31 cellular contexts compared by ENCODE assay signal in the genomic region with DNA sequence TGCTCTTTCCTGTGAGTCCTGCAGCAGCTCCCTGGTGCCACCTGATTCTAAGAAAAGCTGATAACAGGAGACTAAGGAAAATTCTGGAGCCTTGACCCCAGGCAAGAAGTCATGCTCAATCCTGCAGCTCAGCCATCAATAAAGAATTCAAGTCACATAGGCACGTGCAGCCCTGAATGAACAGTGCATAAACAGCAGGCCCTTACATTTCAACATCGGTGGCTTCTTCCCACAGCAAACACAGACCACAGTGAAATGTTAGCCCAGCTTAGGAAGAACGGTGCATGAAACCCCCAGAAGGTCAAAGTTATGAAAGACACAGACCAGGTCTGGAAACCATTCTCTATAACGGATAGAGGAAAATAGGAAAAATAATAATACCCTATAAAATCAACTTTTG. TPM values are rescaled to one million over a fixed set of nuclear protein-coding genes. Genes with fewer than 3 reads are reported as not detected.
DNase-seq lines count a peak whose midpoint lies in the region; ATAC-seq and TF ChIP-seq lines count a peak whose summit lies in the region.
"Had no signal": no experiment of that assay in that cellular context is flagged by ENCODE, and none has a peak within 500 bp of the region (broad histone marks: within the 10 kb centered on the region; RNA-seq: fewer than 3 reads in every experiment).

No MANE protein-coding gene starts in this region.

- peaks cover 0 to 24% (median 11%) of the 10 kb centered on the region in 12 donors for H3K4me1 ChIP-seq in heart left ventricle
- H3K4me1 ChIP-seq: Peyer's patch had no signal

- H3K4me1 Mint-ChIP-seq in chondrocyte (ENCODE audit: low read depth), result peaks cover 2% of the 10 kb centered on the region
- no peaks in the 10 kb centered on the region for H3K4me1 Mint-ChIP-seq in progenitor cell of endocrine pancreas (ENCODE audit: low read depth)
- H3K4me1 Mint-ChIP-seq: activated T-helper 17 cell treated with anti-CD3 and anti-CD28 coated beads, Interleukin-2, amount 50 U/mL, for 72 hours; brain; nephron had no signal

- no peak for TF ChIP-seq CTCF in heart left ventricle (IDR thresholded peaks at IDR 0.05)
- no peak for TF ChIP-seq CTCF in chondrocyte (IDR thresholded peaks at IDR 0.05)
- TF ChIP-seq CTCF in progenitor cell of endocrine pancreas (IDR thresholded peaks at IDR 0.05; ENCODE audit: unreplicated experiment), result no peak

- TF ChIP-seq POLR2A in heart left ventricle (IDR thresholded peaks at IDR 0.05) (no peak), erythroblast (IDR thresholded peaks at IDR 0.05; ENCODE audit: low read length) (no peak)

- H3K27me3 Mint-ChIP-seq in chondrocyte (ENCODE audit: low read depth) (no peaks in the 10 kb centered on the region), progenitor cell of endocrine pancreas (no peaks in the 10 kb centered on the region)
- H3K27me3 Mint-ChIP-seq: activated CD8-positive, alpha-beta T cell treated with anti-CD3 and anti-CD28 coated beads for 36 hours; activated T-helper 17 cell treated with anti-CD3 and anti-CD28 coated beads, Interleukin-2, amount 50 U/mL, for 72 hours; brain; CD4-positive, CD25-positive, alpha-beta regulatory T cell; stimulated activated naive CD8-positive, alpha-beta T cell treated with anti-CD3 and anti-CD28 coated beads, Interleukin-15, amount 100 ng/mL, for 72 hours had no signal

- intact Hi-C loops in heart left ventricle (cut with DNase I) (no loop called here), left ventricle myocardium superior (cut with micrococcal nuclease) (no loop called here)

- no peaks in the 10 kb centered on the region for H3K27me3 ChIP-seq in heart left ventricle
- H3K27me3 ChIP-seq: ovary, Peyer's patch had no signal

- H3K27ac Mint-ChIP-seq in chondrocyte (ENCODE audit: unreplicated experiment) (peak overlapping the region; percentile 32), progenitor cell of endocrine pancreas (no peak overlapping the region)
- H3K27ac Mint-ChIP-seq: activated CD8-positive, alpha-beta T cell treated with anti-CD3 and anti-CD28 coated beads for 36 hours; activated T-helper 17 cell treated with anti-CD3 and anti-CD28 coated beads, Interleukin-2, amount 50 U/mL, for 72 hours; nephron had no signal

- H3K27ac ChIP-seq in heart left ventricle (peak overlapping the region; percentile 4 to 77 (median 62)), temporal lobe (ENCODE audit: low read depth, low read length) (peak overlapping the region; percentile 87)
- H3K27ac ChIP-seq: GM23248, ovary, Peyer's patch had no signal

- 77 to 92% (median 80%) methylated on average over 4 of the region's 4 CpGs for WGBS in heart left ventricle, 4 donors

- peaks cover 3 to 94% (median 81%) of the 10 kb centered on the region in 9 donors for H3K36me3 ChIP-seq in heart left ventricle
- H3K36me3 ChIP-seq: ovary had no signal

- H3K4me3 Mint-ChIP-seq in chondrocyte (ENCODE audit: unreplicated experiment) (no peak overlapping the region), progenitor cell of endocrine pancreas (ENCODE audit: low read depth) (no peak overlapping the region)
- H3K4me3 Mint-ChIP-seq: activated CD8-positive, alpha-beta T cell treated with anti-CD3 and anti-CD28 coated beads for 36 hours; activated T-helper 17 cell treated with anti-CD3 and anti-CD28 coated beads, Interleukin-2, amount 50 U/mL, for 72 hours; brain; CD4-positive, CD25-positive, alpha-beta regulatory T cell; nephron; stimulated activated naive CD8-positive, alpha-beta T cell treated with anti-CD3 and anti-CD28 coated beads, Interleukin-15, amount 100 ng/mL, for 72 hours had no signal

- no peak overlapping the region for H3K4me3 ChIP-seq in heart left ventricle
- H3K4me3 ChIP-seq: GM23248, ovary, Peyer's patch had no signal

- DNase-seq in heart left ventricle (no peak), left ventricle myocardium superior (no peak), chondrocyte (ENCODE audit: low spot score) (peak; percentile 2), medulla oblongata (ENCODE audit: extremely low spot score) (peak; percentile 41), progenitor cell of endocrine pancreas (ENCODE audit: low spot score, unreplicated experiment) (no peak), erythroblast (lab: John Stamatoyannopoulos, UW) (no peak), A172 (ENCODE audit: low spot score) (no peak)
- DNase-seq: 8988T; activated CD8-positive, alpha-beta memory T cell treated with anti-CD3 and anti-CD28 coated beads, Interleukin-2, amount 50 U/mL, for 48 hours; activated CD8-positive, alpha-beta T cell treated with anti-CD3 and anti-CD28 coated beads for 36 hours; activated naive CD4-positive, alpha-beta T cell treated with anti-CD3 and anti-CD28 coated beads, Interleukin-2, amount 50 U/mL, for 16 hours; CD4-positive, CD25-positive, alpha-beta regulatory T cell; DMS79 treated with DMSO at 0.1 percent for 48 hours; effector memory CD4-positive, alpha-beta T cell; GDM1; kidney; NCI-H1048; NCI-H1694; NCI-H774; ovary; Peyer's patch; SIG-M5; stimulated activated CD4-positive, alpha-beta T cell treated with anti-CD3 and anti-CD28 coated beads, Interleukin-2, amount 100 ng/mL, for 24 hours; stimulated activated naive CD8-positive, alpha-beta T cell treated with anti-CD3 and anti-CD28 coated beads, Interleukin-15, amount 100 ng/mL, for 72 hours; SW 1271; trophoblast cell had no signal

- H3K9me3 Mint-ChIP-seq in chondrocyte (ENCODE audit: low read depth) (no peaks in the 10 kb centered on the region), progenitor cell of endocrine pancreas (ENCODE audit: low read depth) (no peaks in the 10 kb centered on the region)
- H3K9me3 Mint-ChIP-seq: activated CD8-positive, alpha-beta T cell treated with anti-CD3 and anti-CD28 coated beads for 36 hours; activated T-helper 17 cell treated with anti-CD3 and anti-CD28 coated beads, Interleukin-2, amount 50 U/mL, for 72 hours; brain; CD4-positive, CD25-positive, alpha-beta regulatory T cell; nephron; stimulated activated naive CD8-positive, alpha-beta T cell treated with anti-CD3 and anti-CD28 coated beads, Interleukin-15, amount 100 ng/mL, for 72 hours had no signal

- H3K36me3 Mint-ChIP-seq in chondrocyte (ENCODE audit: low read depth) (peaks cover 21% of the 10 kb centered on the region), progenitor cell of endocrine pancreas (ENCODE audit: insufficient read depth) (peaks cover 19% of the 10 kb centered on the region)

- H3K9me3 ChIP-seq in heart left ventricle, result no peaks in the 10 kb centered on the region
- H3K9me3 ChIP-seq: ovary, Peyer's patch had no signal

- ATAC-seq in heart left ventricle (no peak), left ventricle myocardium superior (no peak)
- ATAC-seq: activated CD8-positive, alpha-beta T cell treated with anti-CD3 and anti-CD28 coated beads for 36 hours; activated T-helper 17 cell treated with anti-CD3 and anti-CD28 coated beads, Interleukin-2, amount 50 U/mL, for 72 hours; stimulated activated naive CD8-positive, alpha-beta T cell treated with anti-CD3 and anti-CD28 coated beads, Interleukin-15, amount 100 ng/mL, for 72 hours had no signal

RNA-seq across cellular contexts. Expression of a gene that starts 10.5 kb away (rescaled TPM):
- total RNA-seq in heart left ventricle (10 to 100 TPM; 26.4 to 40.0 (median 33.8) TPM), left ventricle myocardium superior (33.7 TPM), chondrocyte (24.1 to 34.3 TPM (median 26.8 TPM) in 3 replicates), temporal lobe (27.8 TPM), progenitor cell of endocrine pancreas (25.5 and 27.7 TPM in 2 replicates)
- polyA plus RNA-seq in heart left ventricle, result 10 to 100 TPM; 40.5 to 51.6 TPM
- total RNA-seq in A172 (2014; rRNA removed; shearing (Covaris generic)), result 47.4 and 51.2 TPM in 2 replicates

RNA-seq across cellular contexts. Expression of a gene that starts 10.5 kb away (rescaled TPM):
- total RNA-seq in heart left ventricle (10 to 100 TPM; 16.8 to 30.6 (median 27.8) TPM), left ventricle myocardium superior (22.5 TPM), chondrocyte (29.0 to 34.4 TPM (median 32.2 TPM) in 3 replicates), temporal lobe (18.4 TPM), progenitor cell of endocrine pancreas (33.2 and 34.2 TPM in 2 replicates)
- polyA plus RNA-seq in heart left ventricle, result 10 to 100 TPM in 1 of 2 donors, 1 to 10 TPM in 1; 9.9 to 15.8 TPM
- total RNA-seq in A172 (2014; rRNA removed; shearing (Covaris generic)), result 2.4 and 7.1 TPM in 2 replicates

RNA-seq across cellular contexts. Expression of a gene that starts 32.7 kb away (rescaled TPM):
- total RNA-seq in heart left ventricle (10 to 100 TPM in 2 of 9 donors, 1 to 10 TPM in 7; 4.8 to 12.3 (median 8.9) TPM), left ventricle myocardium superior (7.4 TPM), chondrocyte (8.2 to 11.4 TPM (median 8.2 TPM) in 3 replicates), temporal lobe (6.9 TPM), progenitor cell of endocrine pancreas (14.9 and 16.5 TPM in 2 replicates)
- polyA plus RNA-seq in heart left ventricle, result 1 to 10 TPM; 4.3 to 7.1 TPM
- total RNA-seq in A172 (2014; rRNA removed; shearing (Covaris generic)), result 6.8 and 8.5 TPM in 2 replicates

RNA-seq across cellular contexts. Expression of a gene that starts 47.2 kb away (rescaled TPM):
- total RNA-seq in heart left ventricle, result 10 to 100 TPM in 6 of 9 donors, 1 to 10 TPM in 3; 8.7 to 14.4 (median 12.7) TPM
- 10 to 100 TPM in 1 of 2 donors, 1 to 10 TPM in 1; 10.0 to 18.1 TPM for polyA plus RNA-seq in heart left ventricle
- total RNA-seq in left ventricle myocardium superior, result 10.9 TPM
- 3.8 to 10.1 TPM (median 4.5 TPM) in 3 replicates for total RNA-seq in chondrocyte
- total RNA-seq in temporal lobe, result 22.9 TPM
- total RNA-seq in progenitor cell of endocrine pancreas, result 34.8 and 38.7 TPM in 2 replicates
- total RNA-seq in A172 (2014; rRNA removed; shearing (Covaris generic)), result 8.4 and 11.6 TPM in 2 replicates

Comparison
In these comparisons a context has a peak if more than half of its experiments do, and no peak if none do; other contexts are left out.
1. DNase-seq: peak in chondrocyte (single experiment) and medulla oblongata (single experiment); none in heart left ventricle (0 of 5), left ventricle myocardium superior (single experiment), progenitor cell of endocrine pancreas (single experiment), erythroblast (0 of 2) and A172 (single experiment).